In the genomic region with DNA sequence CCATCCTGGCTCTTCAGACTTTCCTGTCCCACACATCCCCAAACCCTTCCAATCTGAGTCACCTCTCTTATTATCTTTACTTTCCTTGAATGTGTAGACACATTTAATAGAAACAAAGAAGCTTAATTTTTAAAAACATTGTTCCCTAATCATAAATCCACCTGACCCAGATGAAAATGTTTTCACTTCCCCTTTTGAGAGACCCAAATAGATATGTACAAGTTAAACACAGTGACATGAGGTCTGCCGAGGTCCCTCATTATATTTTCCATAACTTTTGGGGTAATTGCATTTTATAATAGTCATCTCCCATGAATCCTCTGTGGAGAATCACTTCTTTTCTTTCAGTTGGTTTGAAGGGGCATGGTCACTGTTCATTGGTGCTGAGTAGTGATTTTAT, we compare ENCODE assay signal across 25 cellular contexts.
"Had no signal": no experiment of that assay in that cellular context is flagged by ENCODE, and none has a peak within 500 bp of the region (broad histone marks: within the 10 kb centered on the region; RNA-seq: fewer than 3 reads in every experiment).

No MANE protein-coding gene starts in this region.

- H3K4me3 Mint-ChIP-seq: activated CD4-positive, alpha-beta memory T cell treated with anti-CD3 and anti-CD28 coated beads for 36 hours; activated CD4-positive, alpha-beta T cell treated with anti-CD3 and anti-CD28 coated beads, Interleukin-2, amount 10 ng/mL, durations not matched to agents 24 days and 14 days; activated naive CD4-positive, alpha-beta T cell treated with anti-CD3 and anti-CD28 coated beads, Interleukin-2, amount 10 ng/mL, durations not matched to agents 7 days and 5 days; activated T-helper 1 cell treated with anti-CD3 and anti-CD28 coated beads, Interleukin-12 subunit alpha, Interleukin-12 subunit beta, Interleukin-2, Interleukin-4 antibody, amounts not matched to agents 30 ng/mL and 10 ng/mL and 1 ng/mL, durations not matched to agents 14 hours and 24 hours and 36 hours; nephron had no signal

- H3K36me3 Mint-ChIP-seq: activated CD4-positive, alpha-beta memory T cell treated with anti-CD3 and anti-CD28 coated beads for 36 hours; activated naive CD4-positive, alpha-beta T cell treated with anti-CD3 and anti-CD28 coated beads, Interleukin-2, amount 10 ng/mL, durations not matched to agents 7 days and 5 days had no signal

- H3K27ac Mint-ChIP-seq: activated CD4-positive, alpha-beta memory T cell treated with anti-CD3 and anti-CD28 coated beads for 36 hours; activated CD4-positive, alpha-beta T cell treated with anti-CD3 and anti-CD28 coated beads, Interleukin-2, amount 10 ng/mL, durations not matched to agents 24 days and 14 days; activated naive CD4-positive, alpha-beta T cell treated with anti-CD3 and anti-CD28 coated beads, Interleukin-2, amount 10 ng/mL, durations not matched to agents 7 days and 5 days; activated T-helper 1 cell treated with anti-CD3 and anti-CD28 coated beads, Interleukin-12 subunit alpha, Interleukin-12 subunit beta, Interleukin-2, Interleukin-4 antibody, amounts not matched to agents 30 ng/mL and 10 ng/mL and 1 ng/mL, durations not matched to agents 14 hours and 24 hours and 36 hours; nephron had no signal

- H3K4me1 Mint-ChIP-seq: activated CD4-positive, alpha-beta T cell treated with anti-CD3 and anti-CD28 coated beads, Interleukin-2, amount 10 ng/mL, durations not matched to agents 24 days and 14 days; activated naive CD4-positive, alpha-beta T cell treated with anti-CD3 and anti-CD28 coated beads, Interleukin-2, amount 10 ng/mL, durations not matched to agents 7 days and 5 days; nephron had no signal

- H3K4me3 ChIP-seq: coronary artery, dorsolateral prefrontal cortex, left ventricle myocardium inferior, lung, mucosa of descending colon, right lobe of liver, testis, uterus had no signal

- H3K27me3 ChIP-seq: brain microvascular endothelial cell, right lobe of liver, testis, uterus had no signal

- DNase-seq: activated CD4-positive, alpha-beta memory T cell treated with anti-CD3 and anti-CD28 coated beads for 36 hours; activated CD4-positive, alpha-beta T cell treated with anti-CD3 and anti-CD28 coated beads, Interleukin-2, amount 10 ng/mL, durations not matched to agents 24 days and 14 days; activated CD4-positive, CD25-positive, alpha-beta regulatory T cell treated with anti-CD3 and anti-CD28 coated beads, Interleukin-2, amount 50 U/mL, for 72 hours; activated CD8-positive, alpha-beta memory T cell treated with anti-CD3 and anti-CD28 coated beads, Interleukin-2, amount 50 U/mL, for 4 hours; activated gamma-delta T cell; activated naive CD4-positive, alpha-beta T cell treated with anti-CD3 and anti-CD28 coated beads, Interleukin-2, amount 10 ng/mL, durations not matched to agents 7 days and 5 days; activated T-cell treated with anti-CD3 and anti-CD28 coated beads, Interleukin-2, amount 50 U/mL, for 1 hour; amniotic stem cell; brain microvascular endothelial cell; dorsolateral prefrontal cortex; effector memory CD4-positive, alpha-beta T cell; glutamatergic neuron; islet precursor cell; left ventricle myocardium inferior; mucosa of descending colon; posterior cingulate gyrus; right lobe of liver; stimulated activated CD4-positive, alpha-beta T cell treated with anti-CD3 and anti-CD28 coated beads, Interleukin-2, amount 100 ng/mL, for 48 hours; stimulated activated naive CD8-positive, alpha-beta T cell treated with anti-CD3 and anti-CD28 coated beads, Interleukin-15, Interleukin-2, amounts not matched to agents 100 U/mL and 50 U/mL, for 24 hours; testis; uterus had no signal

- H3K9me3 ChIP-seq: left ventricle myocardium inferior, mucosa of descending colon, right lobe of liver, testis, uterus had no signal

- H3K36me3 ChIP-seq: brain microvascular endothelial cell, left ventricle myocardium inferior, right lobe of liver, uterus had no signal

- H3K27me3 Mint-ChIP-seq: activated CD4-positive, alpha-beta memory T cell treated with anti-CD3 and anti-CD28 coated beads for 36 hours; activated CD4-positive, alpha-beta T cell treated with anti-CD3 and anti-CD28 coated beads, Interleukin-2, amount 10 ng/mL, durations not matched to agents 24 days and 14 days; activated naive CD4-positive, alpha-beta T cell treated with anti-CD3 and anti-CD28 coated beads, Interleukin-2, amount 10 ng/mL, durations not matched to agents 7 days and 5 days had no signal

- H3K27ac ChIP-seq: brain microvascular endothelial cell, coronary artery, dorsolateral prefrontal cortex, left ventricle myocardium inferior, right lobe of liver, testis, uterus had no signal

- ATAC-seq: mucosa of descending colon; right lobe of liver; stimulated activated naive CD8-positive, alpha-beta T cell treated with anti-CD3 and anti-CD28 coated beads, Interleukin-15, Interleukin-2, amounts not matched to agents 100 U/mL and 50 U/mL, for 24 hours had no signal

- H3K9me3 Mint-ChIP-seq: activated CD4-positive, alpha-beta T cell treated with anti-CD3 and anti-CD28 coated beads, Interleukin-2, amount 10 ng/mL, durations not matched to agents 24 days and 14 days; nephron had no signal

- H3K4me1 ChIP-seq: left ventricle myocardium inferior, right lobe of liver, testis, uterus had no signal
